Comparison of ENCODE assay signal across 8 cellular contexts in genomic region chr1:110207831-110208230, GRCh38. TPM values are rescaled to one million over a fixed set of nuclear protein-coding genes. Genes with fewer than 3 reads are reported as not detected.
DNase-seq lines count a peak whose midpoint lies in the region; ATAC-seq and TF ChIP-seq lines count a peak whose summit lies in the region.

No MANE protein-coding gene starts in this region.

- H3K27ac ChIP-seq in breast epithelium, result no peak overlapping the region

- H3K9me3 ChIP-seq in breast epithelium, result no peaks in the 10 kb centered on the region

- TF ChIP-seq POLR2A in breast epithelium (IDR thresholded peaks at IDR 0.05), result no peak

- no peak overlapping the region for H3K4me3 ChIP-seq in WI38 (ENCODE audit: low read depth, low read length)
- H3K4me3 ChIP-seq in breast epithelium, result no peak overlapping the region

- peak; percentile 80 for TF ChIP-seq CTCF in WI38 (IDR thresholded peaks at IDR 0.05; ENCODE audit: low read depth, low read length)
- TF ChIP-seq CTCF in breast epithelium (IDR thresholded peaks at IDR 0.05), result peak; percentile 61 to 87 (median 72)

- H3K27me3 ChIP-seq in breast epithelium, result no peaks in the 10 kb centered on the region

- intact Hi-C loops in breast epithelium (cut with DNase I; ENCODE audit: low total_unique reads), result loop anchor here (5.0 kb wide), 1 partner anchor 204 kb away; no protein-coding TSS in a partner anchor

- peaks cover 3 to 7% of the 10 kb centered on the region in 2 donors for H3K4me1 ChIP-seq in breast epithelium

- peak; percentile 58 to 80 (median 61) for DNase-seq in NCI-H1417 (lab: John Stamatoyannopoulos, UW)
- DNase-seq in NCI-H1417 treated with DMSO at 0.1 percent for 48 hours (lab: John Stamatoyannopoulos, UW), result no peak
- DNase-seq in NCI-H128 (lab: John Stamatoyannopoulos, UW; ENCODE audit: unreplicated experiment), result peak; percentile 33
- peak; percentile 35 to 67 for DNase-seq in breast epithelium (ENCODE audit: low spot score in 2 of 2)
- DNase-seq in kidney glomerular epithelial cell (lab: John Stamatoyannopoulos, UW), result peak; percentile 17
- DNase-seq in stimulated activated CD4-positive, alpha-beta T cell treated with anti-CD3 and anti-CD28 coated beads, Interleukin-4, amount 100 ng/mL, for 24 hours, result peak; percentile 82

- no peaks in the 10 kb centered on the region for H3K36me3 ChIP-seq in breast epithelium

- ATAC-seq in GM18498 (IDR thresholded peaks at IDR 0.05; ENCODE audit: unreplicated experiment), result no peak

RNA-seq across cellular contexts. Expression of gene KCNC4, which starts 2.3 kb away (rescaled TPM):
- 10 to 100 TPM in 1 of 3 donors, 1 to 10 TPM in 2; 3.8 to 12.6 (median 5.2) TPM for total RNA-seq in breast epithelium

RNA-seq across cellular contexts. Expression of gene SLC6A17, which starts 57.5 kb away (rescaled TPM):
- total RNA-seq in breast epithelium, result under 1 TPM; under 0.01 to 0.29 (median under 0.01) TPM
